8 cellular contexts compared by ENCODE assay signal in the genomic region with DNA sequence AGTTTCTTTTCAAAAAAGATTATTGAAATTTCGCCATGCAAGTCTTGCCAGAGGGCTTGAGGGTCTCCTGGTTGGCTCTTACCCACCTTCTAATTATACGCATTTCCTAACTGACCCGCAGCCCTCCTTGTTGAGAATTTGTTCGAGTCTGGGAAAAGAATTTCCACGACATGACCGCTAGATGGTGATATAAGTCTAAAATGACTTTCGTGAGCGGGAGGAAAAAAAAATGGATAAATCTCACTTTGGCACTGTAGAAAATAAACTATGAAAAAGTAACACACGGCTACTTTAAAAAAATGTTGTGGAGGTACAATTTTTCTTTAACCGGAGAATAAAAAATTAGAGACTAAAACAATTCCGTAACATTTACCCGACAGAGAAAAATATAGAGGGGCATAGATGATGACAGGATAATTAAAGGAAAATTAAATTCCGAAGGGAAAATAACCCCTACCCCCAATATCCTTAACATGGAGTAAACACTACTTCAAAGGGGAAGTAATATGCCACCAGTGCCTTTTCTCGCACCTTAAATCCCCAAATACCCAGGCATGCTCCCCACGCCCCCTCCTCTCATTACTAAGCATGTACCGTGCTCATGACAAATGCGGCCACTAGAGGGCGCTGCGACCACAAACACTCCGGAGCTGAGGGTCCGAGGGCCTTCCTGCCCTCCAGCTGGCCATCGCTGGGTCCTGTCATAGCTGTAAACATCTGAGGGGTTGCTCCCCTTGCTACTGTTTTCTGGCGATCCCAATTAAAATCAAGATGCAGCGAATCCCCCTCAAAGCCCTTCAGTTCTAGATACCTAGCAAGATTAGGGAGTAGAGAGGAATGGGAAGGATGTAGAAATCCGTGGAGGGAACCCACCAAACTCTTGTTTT.
DNase-seq lines count a peak whose midpoint lies in the region; ATAC-seq, FAIRE-seq and TF ChIP-seq lines count a peak whose summit lies in the region.

No MANE protein-coding gene starts in this region.

- SMC1A ChIA-PET in GM12878 (lab: Charles Lee; ENCODE audit: uncharacterized antibody, unreplicated experiment): interaction anchor here (1.0 to 3.3 kb wide), 3 partner anchors 51 to 1051 kb away, joined by 3 to 16 read pairs (median 4); no protein-coding TSS in a partner anchor

- H2AFZ ChIP-seq in KMS-11 (ENCODE audit: low read depth) (peak overlapping the region; percentile 32), PC-9 (no peak overlapping the region), GM12878 (ENCODE audit: control insufficient read depth, low read depth, low read length) (no peak overlapping the region)

- H3K36me3 ChIP-seq in KMS-11 (ENCODE audit: insufficient read depth): no peaks in the 10 kb centered on the region
- no peaks in the 10 kb centered on the region for H3K36me3 ChIP-seq in PC-9 (ENCODE audit: low read depth)
- no peaks in the 10 kb centered on the region for H3K36me3 ChIP-seq in GM12878 (ENCODE audit: control insufficient read depth in 2 of 2, insufficient read depth in 2 of 2, low read length in 1 of 2)
- H3K36me3 ChIP-seq in iPS-15b (ENCODE audit: control insufficient read depth, insufficient read depth, low read length): no peaks in the 10 kb centered on the region

- CTCF ChIA-PET in PC-9 (lab: Charles Lee) (no interaction called here), GM12878 (lab: Yijun Ruan, JAX) (interaction anchor here (0.7 to 3.4 kb wide), 19 partner anchors 14 to 1050 kb away, joined by 3 to 45 read pairs (median 4); no protein-coding TSS in a partner anchor)

- H3K79me2 ChIP-seq in KMS-11 (ENCODE audit: insufficient read depth, low read depth) (no peaks in the 10 kb centered on the region), PC-9 (ENCODE audit: low read depth) (no peaks in the 10 kb centered on the region), GM12878 (ENCODE audit: control insufficient read depth, insufficient read depth, low read length) (no peaks in the 10 kb centered on the region)

- in situ Hi-C loops in GM12878 (cut with MboI): loop anchor here (10.0 kb wide), 3 partner anchors 277 to 1047 kb away; a partner anchor contains a TSS

- FAIRE-seq in GM12878 (lab: Jason Lieb, UNC): peak; percentile 54

- no peak overlapping the region for H3K9ac ChIP-seq in KMS-11
- no peak overlapping the region for H3K9ac ChIP-seq in GM12878 (ENCODE audit: control insufficient read depth, insufficient read depth, low read length)
- H3K9ac ChIP-seq in iPS-15b (ENCODE audit: low read depth, low read length): peak overlapping the region; percentile 49

- TF ChIP-seq CTCF in KMS-11 (conservative IDR thresholded peaks at IDR 0.05; ENCODE audit: low read depth, low read length) (peak; percentile 100), PC-9 (conservative IDR thresholded peaks at IDR 0.05) (peak; percentile 92), GM12878 (IDR thresholded peaks at IDR 0.05 in 2 of 3, conservative IDR thresholded peaks at IDR 0.05 in 1 of 3; ENCODE audit: control insufficient read depth in 2 of 3, extremely low read depth in 1 of 3, insufficient read depth in 1 of 3, low read depth in 3 of 3, low read length in 3 of 3) (peak; percentile 64 to 85 (median 68))

- peak; percentile 70 for TF ChIP-seq RAD21 in GM12878 (IDR thresholded peaks at IDR 0.05; ENCODE audit: insufficient read depth, low read depth, low read length)

- peak overlapping the region; percentile 67 for H3K4me2 ChIP-seq in KMS-11
- peak overlapping the region; percentile 23; the same call in 1 of the 2 replicates for H3K4me2 ChIP-seq in PC-9
- no peak overlapping the region for H3K4me2 ChIP-seq in GM12878 (ENCODE audit: control insufficient read depth, insufficient read depth)

- H3K4me3 ChIP-seq in KMS-11 (IDR thresholded peaks at IDR 0.05; ENCODE audit: insufficient read depth, low read depth, low read length) (peak overlapping the region; percentile 97), PC-9 (no peak overlapping the region), GM12878 (no peak overlapping the region), iPS-15b (ENCODE audit: low read depth, low read length) (peak overlapping the region; percentile 56)

- ATAC-seq in GM19438 (IDR thresholded peaks at IDR 0.05; ENCODE audit: low read depth, unreplicated experiment) (peak; percentile 81), GM12878 (peak; percentile 92), HG02571 (IDR thresholded peaks at IDR 0.05; ENCODE audit: unreplicated experiment) (no peak)

- TF ChIP-seq POLR2A in GM12878 (IDR thresholded peaks at IDR 0.05; ENCODE audit: low read depth, low read length): no peak

- intact Hi-C loops in PC-9 (cut with micrococcal nuclease; ENCODE audit: unreplicated experiment): loop anchor here (1.0 to 5.0 kb wide), 2 partner anchors 52 to 885 kb away; no protein-coding TSS in a partner anchor
- intact Hi-C loops in GM12878 (cut with micrococcal nuclease; ENCODE audit: unreplicated experiment): loop anchor here (1.0 to 5.0 kb wide), 5 partner anchors 52 to 1049 kb away; no protein-coding TSS in a partner anchor

- RAD21 ChIA-PET in GM12878 (lab: Charles Lee; ENCODE audit: unreplicated experiment): interaction anchor here (1.1 to 3.0 kb wide), 6 partner anchors 50 to 1048 kb away, joined by 3 to 13 read pairs (median 5); no protein-coding TSS in a partner anchor

- no peak overlapping the region for H3K27ac ChIP-seq in KMS-11
- no peak overlapping the region for H3K27ac ChIP-seq in PC-9
- H3K27ac ChIP-seq in GM12878 (ENCODE audit: control insufficient read depth, insufficient read depth): no peak overlapping the region

- 3% methylated on average over 25 of the region's 25 CpGs for WGBS in GM12878 (ENCODE audit: insufficient coverage, insufficient replicate concordance, low lambda C conversion rate, missing lambda C conversion rate)

- H3K27me3 ChIP-seq in KMS-11 (ENCODE audit: insufficient read depth, low read depth) (no peaks in the 10 kb centered on the region), PC-9 (ENCODE audit: insufficient read depth, low read depth) (peaks cover 18% of the 10 kb centered on the region), GM12878 (replicated peaks in 1 of 2; ENCODE audit: control insufficient read depth in 2 of 2, insufficient read depth in 2 of 2, low read length in 1 of 2) (no peaks in the 10 kb centered on the region; a peak in 1 of 4 replicates), iPS-15b (ENCODE audit: control insufficient read depth, insufficient read depth, low read length) (peaks cover 2% of the 10 kb centered on the region)

- H3K9me2 ChIP-seq in PC-9 (ENCODE audit: insufficient read depth): no peaks in the 10 kb centered on the region

- H3K9me3 ChIP-seq in PC-9 (ENCODE audit: insufficient read depth, low read depth) (no peaks in the 10 kb centered on the region), GM12878 (replicated peaks; ENCODE audit: control insufficient read depth, insufficient read depth, low read length) (no peaks in the 10 kb centered on the region), iPS-15b (ENCODE audit: control insufficient read depth, insufficient read depth, low read length) (no peaks in the 10 kb centered on the region)

- BruUV-seq in PC-9 (replicated peaks; lab: Mats Ljungman, UMichigan): no TSS peak
- no TSS peak for BruUV-seq in GM12878 (replicated peaks; lab: Mats Ljungman, UMichigan)

- POLR2A ChIA-PET in PC-9 (lab: Charles Lee; ENCODE audit: unreplicated experiment): no interaction called here
- POLR2A ChIA-PET in GM12878 (lab: Charles Lee): no interaction called here

- DNase-seq in COLO829 (ENCODE audit: low spot score) (peak; percentile 82), PC-9 (peak; percentile 23 to 56), GM12878 (ENCODE audit: low read depth, low spot score) (no peak)
- DNase-seq in stimulated activated CD4-positive, alpha-beta T cell treated with anti-CD3 and anti-CD28 coated beads, Interleukin-12 subunit alpha, Interleukin-12 subunit beta, amount 100 ng/mL, for 4 hours: peak; percentile 17

- H4K20me1 ChIP-seq in KMS-11 (ENCODE audit: insufficient read depth) (no peaks in the 10 kb centered on the region), PC-9 (ENCODE audit: insufficient read depth) (no peaks in the 10 kb centered on the region), GM12878 (ENCODE audit: control insufficient read depth, insufficient read depth) (no peaks in the 10 kb centered on the region; the same call in 1 of the 2 replicates)

- H3K4me1 ChIP-seq in KMS-11 (ENCODE audit: low read depth, poor library complexity, severe bottlenecking): peaks cover 11% of the 10 kb centered on the region
- H3K4me1 ChIP-seq in PC-9 (replicated peaks; ENCODE audit: insufficient read depth): no peaks in the 10 kb centered on the region
- H3K4me1 ChIP-seq in GM12878 (ENCODE audit: control insufficient read depth, insufficient read depth, low read length): no peaks in the 10 kb centered on the region
- peaks cover 2% of the 10 kb centered on the region for H3K4me1 ChIP-seq in iPS-15b (ENCODE audit: control insufficient read depth, insufficient read depth, low read length)

- TF ChIP-seq EP300 in GM12878 (IDR thresholded peaks at IDR 0.05; ENCODE audit: borderline replicate concordance in 1 of 2, control insufficient read depth in 1 of 2, low read depth in 2 of 2, low read length in 2 of 2): no peak

- no peaks in the 10 kb centered on the region for H3F3A ChIP-seq in PC-9 (ENCODE audit: insufficient read depth, low read depth)

TF ChIP-seq in GM12878, 131 proteins besides CTCF, POLR2A, EP300 and RAD21 (continues in another document):
- peak; percentile 31 for TF ChIP-seq RUNX3 (IDR thresholded peaks at IDR 0.05; ENCODE audit: low read length)
- TF ChIP-seq PAX5 (IDR thresholded peaks at IDR 0.05; ENCODE audit: borderline replicate concordance, low read depth, low read length): no peak
- TF ChIP-seq, protein P1, sequence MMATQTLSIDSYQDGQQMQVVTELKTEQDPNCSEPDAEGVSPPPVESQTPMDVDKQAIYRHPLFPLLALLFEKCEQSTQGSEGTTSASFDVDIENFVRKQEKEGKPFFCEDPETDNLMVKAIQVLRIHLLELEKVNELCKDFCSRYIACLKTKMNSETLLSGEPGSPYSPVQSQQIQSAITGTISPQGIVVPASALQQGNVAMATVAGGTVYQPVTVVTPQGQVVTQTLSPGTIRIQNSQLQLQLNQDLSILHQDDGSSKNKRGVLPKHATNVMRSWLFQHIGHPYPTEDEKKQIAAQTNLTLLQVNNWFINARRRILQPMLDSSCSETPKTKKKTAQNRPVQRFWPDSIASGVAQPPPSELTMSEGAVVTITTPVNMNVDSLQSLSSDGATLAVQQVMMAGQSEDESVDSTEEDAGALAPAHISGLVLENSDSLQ (IDR thresholded peaks at IDR 0.05): no peak
- TF ChIP-seq, protein P2, sequence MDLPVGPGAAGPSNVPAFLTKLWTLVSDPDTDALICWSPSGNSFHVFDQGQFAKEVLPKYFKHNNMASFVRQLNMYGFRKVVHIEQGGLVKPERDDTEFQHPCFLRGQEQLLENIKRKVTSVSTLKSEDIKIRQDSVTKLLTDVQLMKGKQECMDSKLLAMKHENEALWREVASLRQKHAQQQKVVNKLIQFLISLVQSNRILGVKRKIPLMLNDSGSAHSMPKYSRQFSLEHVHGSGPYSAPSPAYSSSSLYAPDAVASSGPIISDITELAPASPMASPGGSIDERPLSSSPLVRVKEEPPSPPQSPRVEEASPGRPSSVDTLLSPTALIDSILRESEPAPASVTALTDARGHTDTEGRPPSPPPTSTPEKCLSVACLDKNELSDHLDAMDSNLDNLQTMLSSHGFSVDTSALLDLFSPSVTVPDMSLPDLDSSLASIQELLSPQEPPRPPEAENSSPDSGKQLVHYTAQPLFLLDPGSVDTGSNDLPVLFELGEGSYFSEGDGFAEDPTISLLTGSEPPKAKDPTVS (IDR thresholded peaks at IDR 0.05; ENCODE audit: low read depth, low read length): no peak

Comparison
In these comparisons a context has a peak if more than half of its experiments do, and no peak if none do; other contexts are left out.
1. H3K4me3 ChIP-seq: peak in KMS-11 (single experiment) and iPS-15b (single experiment); none in PC-9 (single experiment) and GM12878 (single experiment).
2. Peak in every context shown above with its lines, with median percentiles within 50 percentile points of each other: CTCF ChIP-seq.